Comparison of ENCODE assay signal across 15 cellular contexts in the genomic region with DNA sequence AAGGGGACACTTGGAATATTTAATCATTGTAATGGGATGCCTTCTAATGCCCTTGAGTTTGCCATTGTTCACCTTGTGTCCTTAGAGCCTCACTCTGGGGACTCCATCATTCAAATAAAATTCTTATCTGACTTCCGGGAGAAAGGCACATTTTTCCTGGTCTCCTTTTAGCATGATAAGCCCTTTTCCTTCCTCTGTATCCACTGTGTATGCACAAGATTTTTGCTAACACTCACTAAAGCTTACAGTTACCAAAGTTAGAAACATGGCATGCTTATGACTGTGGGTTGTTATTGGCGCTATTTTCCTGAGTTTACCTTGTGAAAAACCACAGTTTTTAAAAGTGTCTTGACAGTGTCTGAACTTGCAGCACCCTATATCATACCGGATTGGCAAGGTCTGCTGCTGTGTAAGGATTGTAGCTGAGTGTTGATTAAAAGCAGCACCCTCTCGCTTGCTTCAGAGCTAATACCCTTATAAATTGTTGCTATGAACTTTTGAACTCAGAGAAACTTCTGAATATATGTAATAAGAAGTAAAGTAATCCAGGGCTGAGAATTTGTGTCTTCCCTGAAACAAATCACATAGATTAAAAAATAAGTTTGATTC. TPM values are rescaled to one million over a fixed set of nuclear protein-coding genes. Genes with fewer than 3 reads are reported as not detected.
"Had no signal": no experiment of that assay in that cellular context is flagged by ENCODE, and none has a peak within 500 bp of the region (broad histone marks: within the 10 kb centered on the region; RNA-seq: fewer than 3 reads in every experiment).

No MANE protein-coding gene starts in this region.

- H3K4me3 Mint-ChIP-seq: activated naive CD8-positive, alpha-beta T cell treated with anti-CD3 and anti-CD28 coated beads, Interleukin-2, amount 10 ng/mL, durations not matched to agents 7 days and 5 days; memory B cell; stimulated activated naive CD8-positive, alpha-beta T cell treated with anti-CD3 and anti-CD28 coated beads, Interleukin-15, amount 100 ng/mL, for 72 hours had no signal

- H3K27ac Mint-ChIP-seq: activated naive CD8-positive, alpha-beta T cell treated with anti-CD3 and anti-CD28 coated beads, Interleukin-2, amount 10 ng/mL, durations not matched to agents 7 days and 5 days; memory B cell had no signal

- H3K9me3 ChIP-seq: ascending aorta, left lung, testis had no signal

- H3K27me3 ChIP-seq: ascending aorta, left lung, testis had no signal

- H3K4me1 Mint-ChIP-seq: activated naive CD8-positive, alpha-beta T cell treated with anti-CD3 and anti-CD28 coated beads, Interleukin-2, amount 10 ng/mL, durations not matched to agents 7 days and 5 days; memory B cell; stimulated activated naive CD8-positive, alpha-beta T cell treated with anti-CD3 and anti-CD28 coated beads, Interleukin-15, amount 100 ng/mL, for 72 hours had no signal

- H3K36me3 Mint-ChIP-seq: activated naive CD8-positive, alpha-beta T cell treated with anti-CD3 and anti-CD28 coated beads, Interleukin-2, amount 10 ng/mL, durations not matched to agents 7 days and 5 days; memory B cell had no signal

- H3K27ac ChIP-seq: ascending aorta, epithelial cell of prostate, left lung, testis had no signal

- H3K4me3 ChIP-seq: ascending aorta, left lung, testis had no signal

- FAIRE-seq: islet of Langerhans had no signal

- H3K36me3 ChIP-seq: ascending aorta, left lung had no signal

- H3K9me3 Mint-ChIP-seq: activated naive CD8-positive, alpha-beta T cell treated with anti-CD3 and anti-CD28 coated beads, Interleukin-2, amount 10 ng/mL, durations not matched to agents 7 days and 5 days; memory B cell; stimulated activated naive CD8-positive, alpha-beta T cell treated with anti-CD3 and anti-CD28 coated beads, Interleukin-15, amount 100 ng/mL, for 72 hours had no signal

- H3K4me1 ChIP-seq: ascending aorta, left lung, testis had no signal

- H3K27me3 Mint-ChIP-seq: activated naive CD8-positive, alpha-beta T cell treated with anti-CD3 and anti-CD28 coated beads, Interleukin-2, amount 10 ng/mL, durations not matched to agents 7 days and 5 days; stimulated activated naive CD8-positive, alpha-beta T cell treated with anti-CD3 and anti-CD28 coated beads, Interleukin-15, amount 100 ng/mL, for 72 hours had no signal

- DNase-seq: activated CD4-positive, alpha-beta T cell treated with anti-CD3 and anti-CD28 coated beads for 1 hour; activated CD4-positive, alpha-beta T cell treated with anti-CD3 and anti-CD28 coated beads, Interleukin-2, amount 50 U/mL, for 48 hours; activated gamma-delta T cell treated with Interleukin-2 at 50 U/mL for 16 hours; activated naive CD8-positive, alpha-beta T cell treated with anti-CD3 and anti-CD28 coated beads, Interleukin-2, amount 10 ng/mL, durations not matched to agents 7 days and 5 days; activated T-cell treated with anti-CD3 and anti-CD28 coated beads, Interleukin-2, amount 50 U/mL, for 48 hours; hypothalamus; left lung; stimulated activated CD4-positive, alpha-beta T cell treated with anti-CD3 and anti-CD28 coated beads, Interleukin-4, amount 100 ng/mL, for 4 hours; stimulated activated naive CD8-positive, alpha-beta T cell treated with anti-CD3 and anti-CD28 coated beads, Interleukin-15, amount 100 ng/mL, for 72 hours; SW 1271; testis had no signal

- ATAC-seq: left lung; stimulated activated naive CD8-positive, alpha-beta T cell treated with anti-CD3 and anti-CD28 coated beads, Interleukin-15, amount 100 ng/mL, for 72 hours had no signal

RNA-seq across cellular contexts. Expression of gene SNCAIP, which starts 46.4 kb away (rescaled TPM):
- total RNA-seq: activated naive CD8-positive, alpha-beta T cell treated with anti-CD3 and anti-CD28 coated beads, Interleukin-2, amount 10 ng/mL, durations not matched to agents 7 days and 5 days had no signal
